8 cellular contexts compared by ENCODE assay signal in the genomic region with DNA sequence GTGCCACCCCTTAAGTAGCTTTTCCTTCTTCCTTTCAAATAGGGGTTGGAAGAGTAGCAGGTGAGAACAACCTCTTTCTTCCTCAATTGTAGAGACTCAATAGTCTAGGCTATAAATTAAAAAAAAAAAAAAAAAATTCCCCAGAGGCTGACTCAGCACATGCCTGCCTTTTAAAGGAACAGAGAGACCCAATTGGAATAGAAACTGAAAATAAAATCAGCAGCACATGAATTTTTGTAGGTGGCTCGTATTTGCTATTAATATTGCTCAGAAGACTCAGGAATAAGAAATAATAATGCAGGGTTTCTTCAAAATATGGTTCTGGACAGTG. TPM values are rescaled to one million over a fixed set of nuclear protein-coding genes. Genes with fewer than 3 reads are reported as not detected.
DNase-seq lines count a peak whose midpoint lies in the region; ATAC-seq and TF ChIP-seq lines count a peak whose summit lies in the region.

No MANE protein-coding gene starts in this region.

- no peak for TF ChIP-seq POLR2A in right lobe of liver (IDR thresholded peaks at IDR 0.05)

- H3K4me3 ChIP-seq in GM12865 (ENCODE audit: low read depth, low read length): peak overlapping the region; percentile 59
- H3K4me3 ChIP-seq in HUES6 (ENCODE audit: low read depth, low read length): no peak overlapping the region
- H3K4me3 ChIP-seq in right lobe of liver: peak overlapping the region in 2 of 3 donors; percentile 11 to 26

- H3K9ac ChIP-seq in HUES6 (ENCODE audit: low read length): no peak overlapping the region

- peak; percentile 54 to 77 (median 65) for ATAC-seq in right lobe of liver
- no peak for ATAC-seq in GM18868 (IDR thresholded peaks at IDR 0.05; ENCODE audit: unreplicated experiment)

- H3K4me1 ChIP-seq in HUES6 (ENCODE audit: control insufficient read depth, insufficient read depth, low read length): peaks cover 71% of the 10 kb centered on the region
- H3K4me1 ChIP-seq in right lobe of liver: peaks cover 0 to 64% (median 11%) of the 10 kb centered on the region in 4 donors

- TF ChIP-seq CTCF in GM12865 (IDR thresholded peaks at IDR 0.05; ENCODE audit: insufficient read depth, low read depth, low read length, missing control alignments) (no peak), right lobe of liver (IDR thresholded peaks at IDR 0.05) (no peak)

- DNase-seq in GM12865 (ENCODE audit: low read depth): peak; percentile 48
- peak; percentile 32 for DNase-seq in amniotic epithelial cell (ENCODE audit: low read depth)
- no peak for DNase-seq in right lobe of liver
- DNase-seq in DMS 273 treated with DMSO at 0.1 percent for 48 hours (lab: John Stamatoyannopoulos, UW): no peak
- DNase-seq in NCI-H1694 treated with DMSO at 0.1 percent for 48 hours (lab: John Stamatoyannopoulos, UW): no peak
- DNase-seq in stimulated activated naive CD4-positive, alpha-beta T cell treated with Interleukin-2 at 50 U/mL for 16 hours (lab: John Stamatoyannopoulos, UW): no peak

- no peaks in the 10 kb centered on the region for H3K36me3 ChIP-seq in HUES6 (ENCODE audit: control insufficient read depth, insufficient read depth, low read length)
- no peaks in the 10 kb centered on the region for H3K36me3 ChIP-seq in right lobe of liver

- WGBS in right lobe of liver (ENCODE audit: insufficient coverage, low coverage, low lambda C conversion rate, missing lambda C conversion rate): 0% methylated on average over 1 of the region's 1 CpG

- H3K27me3 ChIP-seq in HUES6 (ENCODE audit: control insufficient read depth, insufficient read depth, low read length): no peaks in the 10 kb centered on the region
- no peaks in the 10 kb centered on the region for H3K27me3 ChIP-seq in right lobe of liver

- intact Hi-C loops in right lobe of liver (cut with DNase I): no loop called here

- H3K27ac ChIP-seq in HUES6 (ENCODE audit: low read depth, low read length) (peak overlapping the region; percentile 6; the same call in 1 of the 2 replicates), right lobe of liver (peak overlapping the region in 2 of 3 donors; percentile 35 to 36)

- H3K9me3 ChIP-seq in HUES6 (ENCODE audit: control insufficient read depth, insufficient read depth, low read depth, low read length) (no peaks in the 10 kb centered on the region), right lobe of liver (no peaks in the 10 kb centered on the region)

RNA-seq across cellular contexts. Expression of a gene that starts 19.3 kb away (rescaled TPM):
- total RNA-seq in right lobe of liver: 10 to 100 TPM; 17.3 to 29.7 (median 25.5) TPM

Comparison
In these comparisons a context has a peak if more than half of its experiments do, and no peak if none do; other contexts are left out.
1. DNase-seq: peak in GM12865 (single experiment) and amniotic epithelial cell (single experiment); none in right lobe of liver (0 of 3), DMS 273 treated with DMSO at 0.1 percent for 48 hours (single experiment), NCI-H1694 treated with DMSO at 0.1 percent for 48 hours (single experiment) and stimulated activated naive CD4-positive, alpha-beta T cell treated with Interleukin-2 at 50 U/mL for 16 hours (single experiment).